In the genomic region with DNA sequence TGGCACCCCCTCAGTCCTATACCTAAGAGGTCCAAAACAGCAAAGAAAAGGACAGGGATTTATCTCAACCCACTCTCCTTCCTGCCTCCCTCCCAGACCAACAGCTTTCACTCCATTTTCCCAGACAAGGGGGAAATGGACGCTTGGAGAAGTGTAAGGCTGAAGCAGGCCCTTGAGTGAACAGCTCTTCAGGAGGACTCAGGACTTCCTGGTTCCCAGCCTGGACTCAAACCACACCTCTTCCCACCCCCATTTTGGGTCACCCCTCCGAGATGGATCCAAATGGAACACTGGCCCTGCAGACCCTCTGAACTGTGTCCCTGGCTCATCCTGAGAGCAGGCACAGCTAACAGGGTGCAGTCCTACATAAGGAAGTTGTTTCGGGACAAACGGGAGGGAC, we compare ENCODE assay signal across 8 cellular contexts. TPM values are rescaled to one million over a fixed set of nuclear protein-coding genes. Genes with fewer than 3 reads are reported as not detected.
DNase-seq lines count a peak whose midpoint lies in the region; ATAC-seq and TF ChIP-seq lines count a peak whose summit lies in the region.

No MANE protein-coding gene starts in this region.

- peak overlapping the region; percentile 91 to 92 for H3K9ac ChIP-seq in mucosa of rectum (ENCODE audit: low read depth in 1 of 2, low read length in 2 of 2)

- intact Hi-C loops in body of pancreas (cut with DNase I) = no loop called here

- H3K27ac ChIP-seq in KOPT-K1 (ENCODE audit: low read depth, low read length, poor library complexity, severe bottlenecking) (peak overlapping the region; percentile 96), body of pancreas (peak overlapping the region in 3 of 4 donors; percentile 84 to 97 (median 97)), mucosa of rectum (ENCODE audit: low read depth in 2 of 2, low read length in 2 of 2) (peak overlapping the region; percentile 31 to 48), caudate nucleus (ENCODE audit: low read depth, low read length) (no peak overlapping the region)

- no peak for TF ChIP-seq CTCF in BJ (IDR thresholded peaks at IDR 0.05; ENCODE audit: insufficient read depth, low read depth, low read length)
- TF ChIP-seq CTCF in body of pancreas (IDR thresholded peaks at IDR 0.05) = no peak

- CTCF ChIA-PET in BJ (lab: Yijun Ruan, JAX) = interaction anchor here (0.7 to 2.7 kb wide), 8 partner anchors 10 to 131 kb away, joined by 3 to 12 read pairs (median 4); partner anchors contain the start of genes TUBA1A and TUBA1B

- peaks cover 17% of the 10 kb centered on the region for H3K36me3 ChIP-seq in BJ (ENCODE audit: control insufficient read depth, insufficient read depth, low read length)
- peaks cover 31% of the 10 kb centered on the region for H3K36me3 ChIP-seq in KOPT-K1 (ENCODE audit: insufficient read depth, low read length)
- peaks cover 0 to 10% of the 10 kb centered on the region in 2 donors for H3K36me3 ChIP-seq in body of pancreas (replicated peaks in 1 of 2; ENCODE audit: insufficient read depth in 1 of 2, low read depth in 2 of 2)
- H3K36me3 ChIP-seq in mucosa of rectum (ENCODE audit: control insufficient read depth in 2 of 2, insufficient read depth in 2 of 2, low read length in 2 of 2) = peaks cover 19 to 24% of the 10 kb centered on the region in 2 donors

- TF ChIP-seq POLR2A in body of pancreas (IDR thresholded peaks at IDR 0.05) = no peak

- H3K4me1 ChIP-seq in body of pancreas (peaks cover 58% of the 10 kb centered on the region), mucosa of rectum (ENCODE audit: control insufficient read depth in 2 of 2, insufficient read depth in 2 of 2, low read length in 2 of 2) (peaks cover 47 to 48% of the 10 kb centered on the region in 2 donors)

- H3K4me3 ChIP-seq in BJ (ENCODE audit: low read depth, low read length) (peak overlapping the region; percentile 88), body of pancreas (peak overlapping the region in 1 of 2 donors; percentile 87), mucosa of rectum (ENCODE audit: low read length in 2 of 2) (peak overlapping the region; percentile 91 to 93)

- ATAC-seq in body of pancreas (no peak), GM18519 (IDR thresholded peaks at IDR 0.05; ENCODE audit: low FRiP score, unreplicated experiment) (no peak), HG02610 (IDR thresholded peaks at IDR 0.05; ENCODE audit: unreplicated experiment) (no peak)

- H3K9me3 ChIP-seq in KOPT-K1 (ENCODE audit: insufficient read depth, low read length, poor library complexity, severe bottlenecking) = no peaks in the 10 kb centered on the region
- no peaks in the 10 kb centered on the region for H3K9me3 ChIP-seq in body of pancreas
- H3K9me3 ChIP-seq in mucosa of rectum (ENCODE audit: control insufficient read depth in 2 of 2, low read length in 2 of 2) = no peaks in the 10 kb centered on the region

- H3K27me3 ChIP-seq in BJ (ENCODE audit: control insufficient read depth, insufficient read depth, low read length) (no peaks in the 10 kb centered on the region), body of pancreas (no peaks in the 10 kb centered on the region), mucosa of rectum (ENCODE audit: control insufficient read depth in 2 of 2, insufficient read depth in 2 of 2, low read length in 2 of 2) (no peaks in the 10 kb centered on the region)

- WGBS in body of pancreas, 2 donors = 0% methylated on average over 4 of the region's 4 CpGs

- POLR2A ChIA-PET in BJ (lab: Charles Lee) = no interaction called here

- DNase-seq in BJ (ENCODE audit: low read depth) = no peak
- DNase-seq in body of pancreas = no peak
- no peak for DNase-seq in caudate nucleus (lab: John Stamatoyannopoulos, UW)
- no peak for DNase-seq in activated effector memory CD4-positive, alpha-beta T cell treated with anti-CD3 and anti-CD28 coated beads, Interleukin-2, amount 50 U/mL, for 16 hours

RNA-seq across cellular contexts. Expression of gene KMT2D, which starts 2.7 kb away (rescaled TPM):
- 8.2 and 9.7 TPM in 2 replicates for polyA plus RNA-seq in BJ (2011; rRNA removed)
- 19.1 and 25.5 TPM in 2 replicates for polyA minus RNA-seq in BJ (2011; rRNA and poly(A)+ RNA removed)
- total RNA-seq in body of pancreas = 10 to 100 TPM; 38.4 to 51.1 TPM

RNA-seq across cellular contexts. Expression of gene RHEBL1, which starts 11.9 kb away (rescaled TPM):
- polyA plus RNA-seq in BJ (2011; rRNA removed) = 0.82 and 1.3 TPM in 2 replicates
- 0.57 and 0.62 TPM in 2 replicates for polyA minus RNA-seq in BJ (2011; rRNA and poly(A)+ RNA removed)
- not detected for total RNA-seq in body of pancreas

RNA-seq across cellular contexts. Expression of gene DHH, which starts 36.7 kb away (rescaled TPM):
- not detected in 2 replicates for polyA plus RNA-seq in BJ (2011; rRNA removed)
- polyA minus RNA-seq in BJ (2011; rRNA and poly(A)+ RNA removed) = 0.21 TPM in 1 of 2 replicates, not detected in the other
- not detected for total RNA-seq in body of pancreas

RNA-seq across cellular contexts. Expression of gene PRKAG1, which starts 39.3 kb away (rescaled TPM):
- 94.1 and 127 TPM in 2 replicates for polyA plus RNA-seq in BJ (2011; rRNA removed)
- 24.5 and 37.1 TPM in 2 replicates for polyA minus RNA-seq in BJ (2011; rRNA and poly(A)+ RNA removed)
- 10 to 100 TPM; 25.4 to 26.4 TPM for total RNA-seq in body of pancreas

RNA-seq across cellular contexts. Expression of gene LMBR1L, which starts 52.8 kb away (rescaled TPM):
- 37.2 and 63.1 TPM in 2 replicates for polyA plus RNA-seq in BJ (2011; rRNA removed)
- 51.2 and 61.6 TPM in 2 replicates for polyA minus RNA-seq in BJ (2011; rRNA and poly(A)+ RNA removed)
- 10 to 100 TPM; 40.7 to 53.7 TPM for total RNA-seq in body of pancreas
